11 cellular contexts compared by ENCODE assay signal in the genomic region with DNA sequence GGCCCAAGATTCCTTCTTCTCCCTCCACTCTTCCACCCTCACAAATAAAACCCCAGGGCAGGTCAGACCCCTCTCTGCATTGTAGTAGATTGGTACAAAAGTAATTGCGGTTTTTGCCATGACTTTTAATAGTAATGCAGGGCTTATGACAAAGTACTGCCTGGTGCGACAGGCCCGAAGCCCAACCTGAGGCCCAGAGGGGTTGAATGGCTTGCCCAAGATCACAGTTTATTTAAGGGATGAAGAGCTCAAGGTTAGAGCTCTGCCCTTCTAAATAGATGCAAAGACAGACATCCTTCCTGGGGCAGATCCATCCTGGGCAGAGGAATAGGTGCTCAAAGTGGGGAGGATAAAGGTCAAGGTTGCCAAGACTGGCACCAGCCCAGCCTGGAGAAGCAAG. TPM values are rescaled to one million over a fixed set of nuclear protein-coding genes. Genes with fewer than 3 reads are reported as not detected.
DNase-seq lines count a peak whose midpoint lies in the region; ATAC-seq and TF ChIP-seq lines count a peak whose summit lies in the region.
"Had no signal": no experiment of that assay in that cellular context is flagged by ENCODE, and none has a peak within 500 bp of the region (broad histone marks: within the 10 kb centered on the region; RNA-seq: fewer than 3 reads in every experiment).

No MANE protein-coding gene starts in this region.

- 77% methylated on average over 3 of the region's 3 CpGs for WGBS in esophagus muscularis mucosa

- H3K4me3 Mint-ChIP-seq in activated naive CD4-positive, alpha-beta T cell treated with anti-CD3 and anti-CD28 coated beads, Interleukin-2, amount 10 ng/mL, durations not matched to agents 7 days and 5 days: peak overlapping the region; percentile 80
- peak overlapping the region; percentile 72 for H3K4me3 Mint-ChIP-seq in WTC11

- peaks cover 5% of the 10 kb centered on the region for H3K36me3 Mint-ChIP-seq in activated naive CD4-positive, alpha-beta T cell treated with anti-CD3 and anti-CD28 coated beads, Interleukin-2, amount 10 ng/mL, durations not matched to agents 7 days and 5 days
- peaks cover 6% of the 10 kb centered on the region; the same call in 1 of the 2 replicates for H3K36me3 Mint-ChIP-seq in WTC11

- H3K36me3 ChIP-seq in esophagus muscularis mucosa: peaks cover 0 to 7% (median 3%) of the 10 kb centered on the region in 4 donors
- H3K36me3 ChIP-seq: upper lobe of right lung had no signal

- peaks cover 14 to 38% (median 34%) of the 10 kb centered on the region in 4 donors for H3K4me1 ChIP-seq in esophagus muscularis mucosa

- no peaks in the 10 kb centered on the region for H3K9me3 Mint-ChIP-seq in activated naive CD4-positive, alpha-beta T cell treated with anti-CD3 and anti-CD28 coated beads, Interleukin-2, amount 10 ng/mL, durations not matched to agents 7 days and 5 days
- no peaks in the 10 kb centered on the region for H3K9me3 Mint-ChIP-seq in WTC11
- H3K9me3 Mint-ChIP-seq: activated T-cell treated with anti-CD3 and anti-CD28 coated beads, Interleukin-2, amount 50 U/mL, for 72 hours had no signal

- no peak for TF ChIP-seq EP300 in esophagus muscularis mucosa (IDR thresholded peaks at IDR 0.05)

- no peaks in the 10 kb centered on the region for H3K27me3 ChIP-seq in esophagus muscularis mucosa
- H3K27me3 ChIP-seq: upper lobe of right lung had no signal

- no peak for TF ChIP-seq POLR2A in esophagus muscularis mucosa (IDR thresholded peaks at IDR 0.05; ENCODE audit: low read depth)

- intact Hi-C loops in esophagus muscularis mucosa (cut with DNase I): loop anchor here (2.0 to 10.0 kb wide), 3 partner anchors 46 to 408 kb away; partner anchors contain the start of gene EPG5

- H3K9me3 ChIP-seq in esophagus muscularis mucosa: no peaks in the 10 kb centered on the region
- H3K9me3 ChIP-seq: upper lobe of right lung had no signal

- peaks cover 12% of the 10 kb centered on the region for H3K27me3 Mint-ChIP-seq in activated naive CD4-positive, alpha-beta T cell treated with anti-CD3 and anti-CD28 coated beads, Interleukin-2, amount 10 ng/mL, durations not matched to agents 7 days and 5 days
- peaks cover 37% of the 10 kb centered on the region for H3K27me3 Mint-ChIP-seq in WTC11 (ENCODE audit: low read depth)

- ATAC-seq in WTC11: no peak
- ATAC-seq in HG02840 (IDR thresholded peaks at IDR 0.05; ENCODE audit: low FRiP score, unreplicated experiment): no peak
- no peak for ATAC-seq in GM18873 (IDR thresholded peaks at IDR 0.05; ENCODE audit: low FRiP score, unreplicated experiment)
- ATAC-seq in HG02759 (IDR thresholded peaks at IDR 0.05; ENCODE audit: unreplicated experiment): no peak

- DNase-seq in activated naive CD4-positive, alpha-beta T cell treated with anti-CD3 and anti-CD28 coated beads, Interleukin-2, amount 10 ng/mL, durations not matched to agents 7 days and 5 days: no peak
- no peak for DNase-seq in activated naive CD4-positive, alpha-beta T cell treated with Interleukin-2 at 50 U/mL for 16 hours
- DNase-seq in WTC11 (ENCODE audit: low spot score) (no peak), esophagus muscularis mucosa (ENCODE audit: extremely low spot score) (no peak), retina (peak; percentile 11)
- DNase-seq: NCI-H1048, upper lobe of right lung had no signal

- no peak overlapping the region for H3K27ac ChIP-seq in esophagus muscularis mucosa (replicated peaks in 1 of 4)
- H3K27ac ChIP-seq: upper lobe of right lung had no signal

- H3K27ac Mint-ChIP-seq in activated naive CD4-positive, alpha-beta T cell treated with anti-CD3 and anti-CD28 coated beads, Interleukin-2, amount 10 ng/mL, durations not matched to agents 7 days and 5 days: no peak overlapping the region
- no peak overlapping the region for H3K27ac Mint-ChIP-seq in WTC11
- H3K27ac Mint-ChIP-seq: activated T-cell treated with anti-CD3 and anti-CD28 coated beads, Interleukin-2, amount 50 U/mL, for 72 hours had no signal

- no peak for TF ChIP-seq CTCF in WTC11 (IDR thresholded peaks at IDR 0.05)
- no peak for TF ChIP-seq CTCF in esophagus muscularis mucosa (IDR thresholded peaks at IDR 0.05)

- POLR2A ChIA-PET in WTC11 (lab: Charles Lee): interaction anchor here (0.6 kb wide), 1 partner anchor 24 kb away, joined by 6 read pairs; no protein-coding TSS in a partner anchor

- H3K4me1 Mint-ChIP-seq in activated naive CD4-positive, alpha-beta T cell treated with anti-CD3 and anti-CD28 coated beads, Interleukin-2, amount 10 ng/mL, durations not matched to agents 7 days and 5 days: peaks cover 26% of the 10 kb centered on the region
- peaks cover 7% of the 10 kb centered on the region; the same call in 1 of the 2 replicates for H3K4me1 Mint-ChIP-seq in WTC11

- CTCF ChIA-PET in activated naive CD4-positive, alpha-beta T cell treated with anti-CD3 and anti-CD28 coated beads, Interleukin-2, amount 10 ng/mL, durations not matched to agents 7 days and 5 days (lab: Charles Lee): interaction anchor here (0.9 to 4.1 kb wide), 33 partner anchors 12 to 585 kb away, joined by 3 to 47 read pairs (median 5); partner anchors contain the start of genes ATP5F1A and SLC14A1
- CTCF ChIA-PET in WTC11 (lab: Charles Lee): interaction anchor here (0.7 to 2.4 kb wide), 27 partner anchors 10 to 585 kb away, joined by 3 to 34 read pairs (median 9); no protein-coding TSS in a partner anchor

- H3K4me3 ChIP-seq in esophagus muscularis mucosa: peak overlapping the region; percentile 73 to 98 (median 90)

TF ChIP-seq in WTC11, 78 proteins besides CTCF, POLR2A, EP300 and RAD21 (continues in another document):
- TF ChIP-seq ZNF416 (CRISPR knock-in tag; IDR thresholded peaks at IDR 0.05) (no peak), MYBL2 (CRISPR knock-in tag; IDR thresholded peaks at IDR 0.05) (no peak), FOXP1 (CRISPR knock-in tag; IDR thresholded peaks at IDR 0.05; ENCODE audit: borderline replicate concordance) (no peak), ZNF532 (CRISPR knock-in tag; IDR thresholded peaks at IDR 0.05; ENCODE audit: borderline replicate concordance) (no peak), GRHL2 (CRISPR knock-in tag; IDR thresholded peaks at IDR 0.05; ENCODE audit: insufficient replicate concordance, severe bottlenecking) (no peak)
- TF ChIP-seq, protein P1, sequence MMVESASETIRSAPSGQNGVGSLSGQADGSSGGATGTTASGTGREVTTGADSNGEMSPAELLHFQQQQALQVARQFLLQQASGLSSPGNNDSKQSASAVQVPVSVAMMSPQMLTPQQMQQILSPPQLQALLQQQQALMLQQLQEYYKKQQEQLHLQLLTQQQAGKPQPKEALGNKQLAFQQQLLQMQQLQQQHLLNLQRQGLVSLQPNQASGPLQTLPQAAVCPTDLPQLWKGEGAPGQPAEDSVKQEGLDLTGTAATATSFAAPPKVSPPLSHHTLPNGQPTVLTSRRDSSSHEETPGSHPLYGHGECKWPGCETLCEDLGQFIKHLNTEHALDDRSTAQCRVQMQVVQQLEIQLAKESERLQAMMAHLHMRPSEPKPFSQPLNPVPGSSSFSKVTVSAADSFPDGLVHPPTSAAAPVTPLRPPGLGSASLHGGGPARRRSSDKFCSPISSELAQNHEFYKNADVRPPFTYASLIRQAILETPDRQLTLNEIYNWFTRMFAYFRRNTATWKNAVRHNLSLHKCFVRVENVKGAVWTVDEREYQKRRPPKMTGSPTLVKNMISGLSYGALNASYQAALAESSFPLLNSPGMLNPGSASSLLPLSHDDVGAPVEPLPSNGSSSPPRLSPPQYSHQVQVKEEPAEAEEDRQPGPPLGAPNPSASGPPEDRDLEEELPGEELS (CRISPR knock-in tag; IDR thresholded peaks at IDR 0.05): no peak
- TF ChIP-seq, protein P2, sequence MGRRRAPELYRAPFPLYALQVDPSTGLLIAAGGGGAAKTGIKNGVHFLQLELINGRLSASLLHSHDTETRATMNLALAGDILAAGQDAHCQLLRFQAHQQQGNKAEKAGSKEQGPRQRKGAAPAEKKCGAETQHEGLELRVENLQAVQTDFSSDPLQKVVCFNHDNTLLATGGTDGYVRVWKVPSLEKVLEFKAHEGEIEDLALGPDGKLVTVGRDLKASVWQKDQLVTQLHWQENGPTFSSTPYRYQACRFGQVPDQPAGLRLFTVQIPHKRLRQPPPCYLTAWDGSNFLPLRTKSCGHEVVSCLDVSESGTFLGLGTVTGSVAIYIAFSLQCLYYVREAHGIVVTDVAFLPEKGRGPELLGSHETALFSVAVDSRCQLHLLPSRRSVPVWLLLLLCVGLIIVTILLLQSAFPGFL (CRISPR knock-in tag; IDR thresholded peaks at IDR 0.05; ENCODE audit: borderline replicate concordance): no peak

RNA-seq across cellular contexts. Expression of gene PSTPIP2, which starts 0.9 kb away (rescaled TPM):
- total RNA-seq in WTC11 (2021): 1.9 to 2.5 TPM (median 1.9 TPM) in 3 replicates
- 10 to 100 TPM in 1 of 4 donors, 1 to 10 TPM in 3; 5.6 to 10.8 (median 7.3) TPM for total RNA-seq in esophagus muscularis mucosa

RNA-seq across cellular contexts. Expression of gene ATP5F1A, which starts 25.1 kb away (rescaled TPM):
- total RNA-seq in WTC11 (2021) (818 to 834 TPM (median 825 TPM) in 3 replicates), esophagus muscularis mucosa (100 to 1,000 TPM; 417 to 545 (median 470) TPM)

RNA-seq across cellular contexts. Expression of gene HAUS1, which starts 31.2 kb away (rescaled TPM):
- total RNA-seq in WTC11 (2021) (58.7 to 68.3 TPM (median 68.1 TPM) in 3 replicates), esophagus muscularis mucosa (10 to 100 TPM; 31.9 to 48.3 (median 34.8) TPM)
